ENCODE assay signal across 9 cellular contexts in the genomic region with DNA sequence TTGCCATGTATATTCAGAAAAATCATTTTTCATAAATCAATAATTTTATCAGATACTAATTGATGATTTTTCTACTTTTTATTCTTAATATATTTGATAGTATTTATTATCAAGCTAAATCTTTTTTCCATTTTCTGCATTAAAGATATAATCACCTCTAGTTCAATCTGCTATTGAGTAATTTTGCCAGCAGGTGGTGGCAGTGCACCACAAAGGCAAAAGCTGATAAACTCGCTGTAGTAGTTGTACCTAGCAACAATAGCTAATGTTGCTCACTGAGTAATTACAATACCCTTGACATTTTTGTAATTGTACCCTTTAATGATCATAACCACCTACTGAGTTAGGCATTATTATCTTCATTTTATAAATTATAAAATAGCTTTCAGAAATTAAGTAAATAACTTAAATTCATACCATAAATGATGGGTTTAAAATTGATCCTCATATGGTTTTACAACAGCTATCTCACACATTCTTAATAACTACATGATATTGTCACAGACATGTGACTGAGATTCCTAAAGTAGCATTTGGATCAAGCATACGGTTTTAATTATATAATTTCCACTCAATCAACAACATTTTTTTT. TPM values are rescaled to one million over a fixed set of nuclear protein-coding genes. Genes with fewer than 3 reads are reported as not detected.
DNase-seq lines count a peak whose midpoint lies in the region; ATAC-seq and TF ChIP-seq lines count a peak whose summit lies in the region.
"Had no signal": no experiment of that assay in that cellular context is flagged by ENCODE, and none has a peak within 500 bp of the region (broad histone marks: within the 10 kb centered on the region; RNA-seq: fewer than 3 reads in every experiment).

No MANE protein-coding gene starts in this region.

- H3K27me3 Mint-ChIP-seq in CD4-positive, alpha-beta T cell, result peaks cover 4% of the 10 kb centered on the region
- peaks cover 2% of the 10 kb centered on the region for H3K27me3 Mint-ChIP-seq in activated CD4-positive, alpha-beta T cell treated with anti-CD3 and anti-CD28 coated beads, Interleukin-2, amount 10 ng/mL, durations not matched to agents 7 days and 5 days
- no peaks in the 10 kb centered on the region for H3K27me3 Mint-ChIP-seq in osteocyte (ENCODE audit: unreplicated experiment)

- peaks cover 5% of the 10 kb centered on the region for H3K4me1 Mint-ChIP-seq in CD4-positive, alpha-beta T cell (ENCODE audit: low read depth)
- peaks cover 3% of the 10 kb centered on the region for H3K4me1 Mint-ChIP-seq in activated CD4-positive, alpha-beta T cell treated with anti-CD3 and anti-CD28 coated beads, Interleukin-2, amount 10 ng/mL, durations not matched to agents 7 days and 5 days
- H3K4me1 Mint-ChIP-seq in osteocyte (ENCODE audit: unreplicated experiment), result peaks cover 41% of the 10 kb centered on the region

- intact Hi-C loops in CD4-positive, alpha-beta T cell (cut with DNase I, micrococcal nuclease), result loop anchor here (5.0 to 10.0 kb wide), 2 partner anchors 1912 to 1915 kb away; no protein-coding TSS in a partner anchor

- no peak overlapping the region for H3K27ac Mint-ChIP-seq in CD4-positive, alpha-beta T cell
- no peak overlapping the region for H3K27ac Mint-ChIP-seq in activated CD4-positive, alpha-beta T cell treated with anti-CD3 and anti-CD28 coated beads, Interleukin-2, amount 10 ng/mL, durations not matched to agents 7 days and 5 days
- H3K27ac Mint-ChIP-seq in osteocyte (ENCODE audit: unreplicated experiment), result no peak overlapping the region
- H3K27ac Mint-ChIP-seq: T-cell had no signal

- no peaks in the 10 kb centered on the region for H3K27me3 ChIP-seq in CD4-positive, alpha-beta T cell (ENCODE audit: control insufficient read depth, insufficient read depth, low read length)

- DNase-seq in CD4-positive, alpha-beta T cell, result peak in 2 of 10 experiments; percentile 6 to 21
- DNase-seq in NCI-H2196 (lab: John Stamatoyannopoulos, UW; ENCODE audit: unreplicated experiment), result peak; percentile 27
- peak; percentile 56 for DNase-seq in activated CD4-positive, alpha-beta T cell treated with anti-CD3 and anti-CD28 coated beads, Interleukin-2, amount 10 ng/mL, durations not matched to agents 7 days and 5 days
- peak; percentile 79 for DNase-seq in fibroblast of peridontal ligament (ENCODE audit: extremely low read depth)
- no peak for DNase-seq in osteocyte (ENCODE audit: extremely low spot score, unreplicated experiment)
- DNase-seq in 8988T, result no peak

- H3K27ac ChIP-seq in CD4-positive, alpha-beta T cell (ENCODE audit: low read depth, low read length), result no peak overlapping the region

- no peaks in the 10 kb centered on the region for H3K9me3 ChIP-seq in CD4-positive, alpha-beta T cell (ENCODE audit: control insufficient read depth, low read length)

- H3K4me3 Mint-ChIP-seq in CD4-positive, alpha-beta T cell, result no peak overlapping the region
- no peak overlapping the region for H3K4me3 Mint-ChIP-seq in activated CD4-positive, alpha-beta T cell treated with anti-CD3 and anti-CD28 coated beads, Interleukin-2, amount 10 ng/mL, durations not matched to agents 7 days and 5 days
- no peak overlapping the region for H3K4me3 Mint-ChIP-seq in osteocyte (ENCODE audit: unreplicated experiment)
- H3K4me3 Mint-ChIP-seq: T-cell had no signal

- H3K36me3 Mint-ChIP-seq in CD4-positive, alpha-beta T cell (ENCODE audit: low read depth), result no peaks in the 10 kb centered on the region
- H3K36me3 Mint-ChIP-seq in activated CD4-positive, alpha-beta T cell treated with anti-CD3 and anti-CD28 coated beads, Interleukin-2, amount 10 ng/mL, durations not matched to agents 7 days and 5 days (ENCODE audit: low read depth), result no peaks in the 10 kb centered on the region
- peaks cover 21% of the 10 kb centered on the region for H3K36me3 Mint-ChIP-seq in osteocyte (ENCODE audit: unreplicated experiment)
- H3K36me3 Mint-ChIP-seq: T-cell had no signal

- TF ChIP-seq CTCF in CD4-positive, alpha-beta T cell (IDR thresholded peaks at IDR 0.05), result peak; percentile 57
- TF ChIP-seq CTCF in osteocyte (IDR thresholded peaks at IDR 0.05), result peak; percentile 90

- CTCF ChIA-PET in CD4-positive, alpha-beta T cell (lab: Charles Lee), result no interaction called here
- CTCF ChIA-PET in activated CD4-positive, alpha-beta T cell treated with anti-CD3 and anti-CD28 coated beads, Interleukin-2, amount 10 ng/mL, durations not matched to agents 7 days and 5 days (lab: Charles Lee), result interaction anchor here (0.6 to 1.4 kb wide), 3 partner anchors 20 to 85 kb away, joined by 3 read pairs; no protein-coding TSS in a partner anchor

- no peak for ATAC-seq in CD4-positive, alpha-beta T cell (ENCODE audit: poor library complexity)
- ATAC-seq in GM19043 (IDR thresholded peaks at IDR 0.05; ENCODE audit: low read depth, unreplicated experiment) (peak; percentile 89), HG03103 (IDR thresholded peaks at IDR 0.05; ENCODE audit: low read depth, unreplicated experiment) (peak; percentile 92)
- ATAC-seq: T-cell had no signal

- no peaks in the 10 kb centered on the region for H3K9me3 Mint-ChIP-seq in CD4-positive, alpha-beta T cell
- H3K9me3 Mint-ChIP-seq in activated CD4-positive, alpha-beta T cell treated with anti-CD3 and anti-CD28 coated beads, Interleukin-2, amount 10 ng/mL, durations not matched to agents 7 days and 5 days, result no peaks in the 10 kb centered on the region
- H3K9me3 Mint-ChIP-seq in osteocyte (ENCODE audit: unreplicated experiment), result no peaks in the 10 kb centered on the region
- H3K9me3 Mint-ChIP-seq: T-cell had no signal

- POLR2A ChIA-PET in CD4-positive, alpha-beta T cell (lab: Charles Lee), result no interaction called here
- POLR2A ChIA-PET in activated CD4-positive, alpha-beta T cell treated with anti-CD3 and anti-CD28 coated beads, Interleukin-2, amount 10 ng/mL, durations not matched to agents 7 days and 5 days (lab: Charles Lee), result no interaction called here

RNA-seq across cellular contexts. Expression of a gene that starts 52.0 kb away (rescaled TPM):
- under 1 TPM; 0.33 to 0.61 TPM for total RNA-seq in CD4-positive, alpha-beta T cell
- total RNA-seq in activated CD4-positive, alpha-beta T cell treated with anti-CD3 and anti-CD28 coated beads, Interleukin-2, amount 10 ng/mL, durations not matched to agents 7 days and 5 days, result 1 to 10 TPM in 1 of 2 experiments, under 1 TPM in 1; 0.67 to 1.3 TPM
- total RNA-seq in osteocyte, result 7.0 and 7.1 TPM in 2 replicates

RNA-seq across cellular contexts. Expression of a gene that starts 54.2 kb away (rescaled TPM):
- total RNA-seq in CD4-positive, alpha-beta T cell, result under 1 TPM in 1 of 2 experiments, not detected in 1; 0.17 TPM
- not detected for total RNA-seq in activated CD4-positive, alpha-beta T cell treated with anti-CD3 and anti-CD28 coated beads, Interleukin-2, amount 10 ng/mL, durations not matched to agents 7 days and 5 days
- 325 and 334 TPM in 2 replicates for total RNA-seq in osteocyte

Comparison
In these comparisons a context has a peak if more than half of its experiments do, and no peak if none do; other contexts are left out.
1. DNase-seq: peak in NCI-H2196 (single experiment), activated CD4-positive, alpha-beta T cell treated with anti-CD3 and anti-CD28 coated beads, Interleukin-2, amount 10 ng/mL, durations not matched to agents 7 days and 5 days (single experiment) and fibroblast of peridontal ligament (single experiment); none in osteocyte (single experiment) and 8988T (single experiment).
2. RNA of a gene that starts 54.2 kb away (total RNA-seq): 325 to 334 TPM in osteocyte; 0.17 TPM in CD4-positive, alpha-beta T cell and not detected in activated CD4-positive, alpha-beta T cell treated with anti-CD3 and anti-CD28 coated beads, Interleukin-2, amount 10 ng/mL, durations not matched to agents 7 days and 5 days; every median in the first group is over 100 times any median in the second.